ENCODE assay signal across 33 cellular contexts in genomic region chr4:32958586-32958985, GRCh38.
"Had no signal": no experiment of that assay in that cellular context is flagged by ENCODE, and none has a peak within 500 bp of the region (broad histone marks: within the 10 kb centered on the region; RNA-seq: fewer than 3 reads in every experiment).

No MANE protein-coding gene starts in this region.

- H3K4me3 Mint-ChIP-seq: activated B cell treated with CpG ODN at 0.5 μM for 24 hours; activated CD4-positive, alpha-beta memory T cell treated with anti-CD3 and anti-CD28 coated beads for 36 hours; activated CD4-positive, alpha-beta T cell treated with anti-CD3 and anti-CD28 coated beads, Interleukin-2, amount 10 ng/mL, durations not matched to agents 24 days and 14 days; activated CD8-positive, alpha-beta T cell treated with anti-CD3 and anti-CD28 coated beads for 36 hours; activated naive CD4-positive, alpha-beta T cell treated with anti-CD3 and anti-CD28 coated beads for 36 hours; activated naive CD8-positive, alpha-beta T cell treated with anti-CD3 and anti-CD28 coated beads for 36 hours; activated T-cell treated with anti-CD3 and anti-CD28 coated beads, Interleukin-2, amount 50 U/mL, for 4 hours; activated T-cell treated with anti-CD3 and anti-CD28 coated beads, Interleukin-2, amount 50 U/mL, for 72 hours; activated T-helper 1 cell treated with anti-CD3 and anti-CD28 coated beads, Interleukin-12 subunit alpha, Interleukin-12 subunit beta, Interleukin-2, Interleukin-4 antibody, amounts not matched to agents 30 ng/mL and 10 ng/mL and 1 ng/mL, durations not matched to agents 14 hours and 24 hours and 36 hours; activated T-helper 17 cell treated with anti-CD3 and anti-CD28 coated beads, Interleukin-2, amount 50 U/mL, for 72 hours; T-helper 2 cell treated with Interferon-gamma antibody and Interleukin-4, amounts not matched to agents 5 μg/mL and 100 μg/mL, for 36 hours had no signal

- H3K27ac ChIP-seq: adrenal gland, body of pancreas, brain microvascular endothelial cell, breast epithelium, VCaP had no signal

- H3K9me3 ChIP-seq: adrenal gland, body of pancreas, breast epithelium had no signal

- H3K36me3 ChIP-seq: adrenal gland, brain microvascular endothelial cell, breast epithelium had no signal

- H3K4me1 ChIP-seq: adrenal gland, body of pancreas, breast epithelium had no signal

- H3K36me3 Mint-ChIP-seq: activated CD4-positive, alpha-beta memory T cell treated with anti-CD3 and anti-CD28 coated beads for 36 hours; activated naive CD4-positive, alpha-beta T cell treated with anti-CD3 and anti-CD28 coated beads, Interleukin-2, amount 50 U/mL, for 72 hours; activated naive CD8-positive, alpha-beta T cell treated with anti-CD3 and anti-CD28 coated beads for 36 hours had no signal

- H3K27ac Mint-ChIP-seq: activated B cell treated with CpG ODN at 0.5 μM for 24 hours; activated CD4-positive, alpha-beta memory T cell treated with anti-CD3 and anti-CD28 coated beads for 36 hours; activated CD4-positive, alpha-beta T cell treated with anti-CD3 and anti-CD28 coated beads, Interleukin-2, amount 10 ng/mL, durations not matched to agents 24 days and 14 days; activated CD8-positive, alpha-beta T cell treated with anti-CD3 and anti-CD28 coated beads for 36 hours; activated naive CD4-positive, alpha-beta T cell treated with anti-CD3 and anti-CD28 coated beads for 36 hours; activated naive CD4-positive, alpha-beta T cell treated with anti-CD3 and anti-CD28 coated beads, Interleukin-2, amount 50 U/mL, for 72 hours; activated naive CD8-positive, alpha-beta T cell treated with anti-CD3 and anti-CD28 coated beads for 36 hours; activated T-cell treated with anti-CD3 and anti-CD28 coated beads, Interleukin-2, amount 50 U/mL, for 72 hours; activated T-helper 1 cell treated with anti-CD3 and anti-CD28 coated beads, Interleukin-12 subunit alpha, Interleukin-12 subunit beta, Interleukin-2, Interleukin-4 antibody, amounts not matched to agents 30 ng/mL and 10 ng/mL and 1 ng/mL, durations not matched to agents 14 hours and 24 hours and 36 hours; activated T-helper 17 cell treated with anti-CD3 and anti-CD28 coated beads, Interleukin-2, amount 50 U/mL, for 72 hours; T-helper 2 cell treated with Interferon-gamma antibody and Interleukin-4, amounts not matched to agents 5 μg/mL and 100 μg/mL, for 36 hours had no signal

- H3K9me3 Mint-ChIP-seq: activated B cell treated with CpG ODN at 0.5 μM for 24 hours; activated T-helper 1 cell treated with anti-CD3 and anti-CD28 coated beads, Interleukin-12 subunit alpha, Interleukin-12 subunit beta, Interleukin-2, Interleukin-4 antibody, amounts not matched to agents 30 ng/mL and 10 ng/mL and 1 ng/mL, durations not matched to agents 14 hours and 24 hours and 36 hours had no signal

- H3K4me1 Mint-ChIP-seq: activated B cell treated with CpG ODN at 0.5 μM for 24 hours; activated CD4-positive, alpha-beta T cell treated with anti-CD3 and anti-CD28 coated beads, Interleukin-2, amount 10 ng/mL, durations not matched to agents 24 days and 14 days; activated naive CD8-positive, alpha-beta T cell treated with anti-CD3 and anti-CD28 coated beads for 36 hours; activated T-helper 17 cell treated with anti-CD3 and anti-CD28 coated beads, Interleukin-2, amount 50 U/mL, for 72 hours had no signal

- H3K27me3 Mint-ChIP-seq: activated B cell treated with CpG ODN at 0.5 μM for 24 hours; activated CD4-positive, alpha-beta memory T cell treated with anti-CD3 and anti-CD28 coated beads for 36 hours; activated CD4-positive, alpha-beta T cell treated with anti-CD3 and anti-CD28 coated beads, Interleukin-2, amount 10 ng/mL, durations not matched to agents 24 days and 14 days; activated CD8-positive, alpha-beta T cell treated with anti-CD3 and anti-CD28 coated beads for 36 hours; activated naive CD8-positive, alpha-beta T cell treated with anti-CD3 and anti-CD28 coated beads for 36 hours; activated T-helper 17 cell treated with anti-CD3 and anti-CD28 coated beads, Interleukin-2, amount 50 U/mL, for 72 hours had no signal

- H3K27me3 ChIP-seq: adrenal gland, body of pancreas, brain microvascular endothelial cell, breast epithelium had no signal

- H3K4me3 ChIP-seq: adrenal gland, body of pancreas, breast epithelium had no signal

- DNase-seq: activated B cell treated with CpG ODN at 0.5 μM for 24 hours; activated CD4-positive, alpha-beta memory T cell treated with anti-CD3 and anti-CD28 coated beads for 36 hours; activated CD4-positive, alpha-beta T cell treated with anti-CD3 and anti-CD28 coated beads for 4 hours; activated CD4-positive, alpha-beta T cell treated with anti-CD3 and anti-CD28 coated beads, Interleukin-2, amount 10 ng/mL, durations not matched to agents 24 days and 14 days; activated CD4-positive, alpha-beta T cell treated with anti-CD3 and anti-CD28 coated beads, Interleukin-2, amount 50 U/mL, for 1 hour; activated CD4-positive, alpha-beta T cell treated with anti-CD3 and anti-CD28 coated beads, Interleukin-2, amount 50 U/mL, for 4 hours; activated CD4-positive, CD25-positive, alpha-beta regulatory T cell treated with anti-CD3 and anti-CD28 coated beads, Interleukin-2, amount 50 U/mL, for 72 hours; activated CD8-positive, alpha-beta memory T cell treated with anti-CD3 and anti-CD28 coated beads, Interleukin-2, amount 50 U/mL, for 4 hours; activated CD8-positive, alpha-beta T cell treated with anti-CD3 and anti-CD28 coated beads for 36 hours; activated effector memory CD4-positive, alpha-beta T cell treated with anti-CD3 and anti-CD28 coated beads, Interleukin-2, amount 50 U/mL, for 16 hours; activated gamma-delta T cell treated with Interleukin-2 at 50 U/mL for 16 hours; activated naive CD4-positive, alpha-beta T cell; activated naive CD4-positive, alpha-beta T cell treated with anti-CD3 and anti-CD28 coated beads for 36 hours; activated naive CD4-positive, alpha-beta T cell treated with anti-CD3 and anti-CD28 coated beads, Interleukin-2, amount 50 U/mL, for 16 hours; activated naive CD8-positive, alpha-beta T cell treated with anti-CD3 and anti-CD28 coated beads for 36 hours; activated T-cell treated with anti-CD3 and anti-CD28 coated beads for 4 hours; activated T-cell treated with anti-CD3 and anti-CD28 coated beads, Interleukin-2, amount 50 U/mL, for 1 hour; activated T-cell treated with anti-CD3 and anti-CD28 coated beads, Interleukin-2, amount 50 U/mL, for 4 hours; activated T-cell treated with anti-CD3 and anti-CD28 coated beads, Interleukin-2, amount 50 U/mL, for 72 hours; adrenal gland; amniotic stem cell; aorta; body of pancreas; brain microvascular endothelial cell; central memory CD4-positive, alpha-beta T cell; T-helper 2 cell; T-helper 9 cell had no signal
